ENCODE assay signal across 1 cellular context in the genomic region with DNA sequence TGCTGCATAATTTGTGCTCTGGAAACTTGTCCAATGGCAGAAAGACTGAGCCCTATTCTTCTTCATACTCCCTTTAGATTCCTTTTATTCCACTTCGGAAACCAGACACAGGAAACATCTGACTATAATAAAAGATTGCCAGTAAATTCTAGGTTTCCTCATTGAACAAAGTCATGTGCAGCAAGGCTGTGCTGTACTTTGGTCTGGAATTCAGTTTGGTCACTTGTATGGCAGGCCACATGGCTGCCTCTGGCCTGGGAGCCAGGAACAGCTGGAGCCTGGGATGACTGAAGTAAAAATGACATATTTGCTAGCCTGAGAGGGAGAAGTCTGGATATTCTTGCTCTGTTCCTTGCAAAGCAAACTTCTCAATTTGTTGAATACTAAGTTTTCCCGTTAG.
TF ChIP-seq lines count a peak whose summit lies in the region.

No MANE protein-coding gene starts in this region.

TF ChIP-seq in HepG2, 621 proteins besides CTCF, POLR2A, EP300 and RAD21 (continued from another document and continues in another):
- TF ChIP-seq, protein P1, sequence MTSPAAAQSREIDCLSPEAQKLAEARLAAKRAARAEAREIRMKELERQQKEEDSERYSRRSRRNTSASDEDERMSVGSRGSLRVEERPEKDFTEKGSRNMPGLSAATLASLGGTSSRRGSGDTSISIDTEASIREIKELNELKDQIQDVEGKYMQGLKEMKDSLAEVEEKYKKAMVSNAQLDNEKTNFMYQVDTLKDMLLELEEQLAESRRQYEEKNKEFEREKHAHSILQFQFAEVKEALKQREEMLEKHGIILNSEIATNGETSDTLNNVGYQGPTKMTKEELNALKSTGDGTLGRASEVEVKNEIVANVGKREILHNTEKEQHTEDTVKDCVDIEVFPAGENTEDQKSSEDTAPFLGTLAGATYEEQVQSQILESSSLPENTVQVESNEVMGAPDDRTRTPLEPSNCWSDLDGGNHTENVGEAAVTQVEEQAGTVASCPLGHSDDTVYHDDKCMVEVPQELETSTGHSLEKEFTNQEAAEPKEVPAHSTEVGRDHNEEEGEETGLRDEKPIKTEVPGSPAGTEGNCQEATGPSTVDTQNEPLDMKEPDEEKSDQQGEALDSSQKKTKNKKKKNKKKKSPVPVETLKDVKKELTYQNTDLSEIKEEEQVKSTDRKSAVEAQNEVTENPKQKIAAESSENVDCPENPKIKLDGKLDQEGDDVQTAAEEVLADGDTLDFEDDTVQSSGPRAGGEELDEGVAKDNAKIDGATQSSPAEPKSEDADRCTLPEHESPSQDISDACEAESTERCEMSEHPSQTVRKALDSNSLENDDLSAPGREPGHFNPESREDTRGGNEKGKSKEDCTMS (CRISPR knock-in tag; conservative IDR thresholded peaks at IDR 0.05): no peak
- TF ChIP-seq IKZF1 (IDR thresholded peaks at IDR 0.05) (no peak), CBX5 (CRISPR knock-in tag; IDR thresholded peaks at IDR 0.05; ENCODE audit: borderline replicate concordance) (no peak), HMG20B (CRISPR knock-in tag; conservative IDR thresholded peaks at IDR 0.05) (no peak), KDM6A (CRISPR knock-in tag; IDR thresholded peaks at IDR 0.05; ENCODE audit: low read depth) (no peak), ZNF207 (IDR thresholded peaks at IDR 0.05; ENCODE audit: borderline replicate concordance) (no peak), ZNF713 (CRISPR knock-in tag; IDR thresholded peaks at IDR 0.05) (no peak), MEIS1 (CRISPR knock-in tag; IDR thresholded peaks at IDR 0.05; ENCODE audit: borderline replicate concordance) (no peak), SRSF9 (IDR thresholded peaks at IDR 0.05; ENCODE audit: borderline replicate concordance, insufficient read depth, low read depth, low read length, poor library complexity, severe bottlenecking) (no peak), JUN (CRISPR knock-in tag; IDR thresholded peaks at IDR 0.05) (no peak), ZFY (CRISPR knock-in tag; IDR thresholded peaks at IDR 0.05) (peak; percentile 27; the same call in 1 of the 2 replicates), HNF4A (CRISPR knock-in tag; IDR thresholded peaks at IDR 0.05) (peak; percentile 83), NRL (CRISPR knock-in tag; IDR thresholded peaks at IDR 0.05; ENCODE audit: borderline replicate concordance) (no peak), HNF4G (IDR thresholded peaks at IDR 0.05; ENCODE audit: borderline replicate concordance, low read depth, low read length) (peak; percentile 34; the same call in 1 of the 2 replicates), HNF4G (CRISPR knock-in tag; IDR thresholded peaks at IDR 0.05; ENCODE audit: borderline replicate concordance, low read depth) (no peak), HHEX (CRISPR knock-in tag; IDR thresholded peaks at IDR 0.05) (no peak), DNMT1 (CRISPR knock-in tag; IDR thresholded peaks at IDR 0.05) (no peak), ZNF20 (CRISPR knock-in tag; IDR thresholded peaks at IDR 0.05) (no peak), TEAD2 (CRISPR knock-in tag; IDR thresholded peaks at IDR 0.05) (no peak), MZF1 (CRISPR knock-in tag; IDR thresholded peaks at IDR 0.05; ENCODE audit: borderline replicate concordance) (no peak), GATAD2A (CRISPR knock-in tag; IDR thresholded peaks at IDR 0.05) (peak; percentile 33; the same call in 1 of the 2 replicates), ZNF644 (CRISPR knock-in tag; IDR thresholded peaks at IDR 0.05; ENCODE audit: low read depth) (peak; percentile 94), NCOA1 (CRISPR knock-in tag; IDR thresholded peaks at IDR 0.05) (no peak), SAP130 (CRISPR knock-in tag; IDR thresholded peaks at IDR 0.05; ENCODE audit: low read depth) (peak; percentile 61), PRPF4 (IDR thresholded peaks at IDR 0.05; ENCODE audit: low read depth, low read length, poor library complexity, severe bottlenecking) (no peak)
- TF ChIP-seq, protein P2, sequence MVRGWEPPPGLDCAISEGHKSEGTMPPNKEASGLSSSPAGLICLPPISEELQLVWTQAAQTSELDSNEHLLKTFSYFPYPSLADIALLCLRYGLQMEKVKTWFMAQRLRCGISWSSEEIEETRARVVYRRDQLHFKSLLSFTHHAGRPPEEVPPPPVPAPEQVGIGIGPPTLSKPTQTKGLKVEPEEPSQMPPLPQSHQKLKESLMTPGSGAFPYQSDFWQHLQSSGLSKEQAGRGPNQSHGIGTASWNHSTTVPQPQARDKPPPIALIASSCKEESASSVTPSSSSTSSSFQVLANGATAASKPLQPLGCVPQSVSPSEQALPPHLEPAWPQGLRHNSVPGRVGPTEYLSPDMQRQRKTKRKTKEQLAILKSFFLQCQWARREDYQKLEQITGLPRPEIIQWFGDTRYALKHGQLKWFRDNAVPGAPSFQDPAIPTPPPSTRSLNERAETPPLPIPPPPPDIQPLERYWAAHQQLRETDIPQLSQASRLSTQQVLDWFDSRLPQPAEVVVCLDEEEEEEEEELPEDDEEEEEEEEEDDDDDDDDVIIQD (CRISPR knock-in tag; IDR thresholded peaks at IDR 0.05; ENCODE audit: low read depth): 0 out of 2 replicates have a peak, but pooled peaks have one; percentile 24
- TF ChIP-seq, protein P3, sequence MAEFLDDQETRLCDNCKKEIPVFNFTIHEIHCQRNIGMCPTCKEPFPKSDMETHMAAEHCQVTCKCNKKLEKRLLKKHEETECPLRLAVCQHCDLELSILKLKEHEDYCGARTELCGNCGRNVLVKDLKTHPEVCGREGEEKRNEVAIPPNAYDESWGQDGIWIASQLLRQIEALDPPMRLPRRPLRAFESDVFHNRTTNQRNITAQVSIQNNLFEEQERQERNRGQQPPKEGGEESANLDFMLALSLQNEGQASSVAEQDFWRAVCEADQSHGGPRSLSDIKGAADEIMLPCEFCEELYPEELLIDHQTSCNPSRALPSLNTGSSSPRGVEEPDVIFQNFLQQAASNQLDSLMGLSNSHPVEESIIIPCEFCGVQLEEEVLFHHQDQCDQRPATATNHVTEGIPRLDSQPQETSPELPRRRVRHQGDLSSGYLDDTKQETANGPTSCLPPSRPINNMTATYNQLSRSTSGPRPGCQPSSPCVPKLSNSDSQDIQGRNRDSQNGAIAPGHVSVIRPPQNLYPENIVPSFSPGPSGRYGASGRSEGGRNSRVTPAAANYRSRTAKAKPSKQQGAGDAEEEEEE (CRISPR knock-in tag; IDR thresholded peaks at IDR 0.05; ENCODE audit: borderline replicate concordance): no peak
- TF ChIP-seq, protein P4, sequence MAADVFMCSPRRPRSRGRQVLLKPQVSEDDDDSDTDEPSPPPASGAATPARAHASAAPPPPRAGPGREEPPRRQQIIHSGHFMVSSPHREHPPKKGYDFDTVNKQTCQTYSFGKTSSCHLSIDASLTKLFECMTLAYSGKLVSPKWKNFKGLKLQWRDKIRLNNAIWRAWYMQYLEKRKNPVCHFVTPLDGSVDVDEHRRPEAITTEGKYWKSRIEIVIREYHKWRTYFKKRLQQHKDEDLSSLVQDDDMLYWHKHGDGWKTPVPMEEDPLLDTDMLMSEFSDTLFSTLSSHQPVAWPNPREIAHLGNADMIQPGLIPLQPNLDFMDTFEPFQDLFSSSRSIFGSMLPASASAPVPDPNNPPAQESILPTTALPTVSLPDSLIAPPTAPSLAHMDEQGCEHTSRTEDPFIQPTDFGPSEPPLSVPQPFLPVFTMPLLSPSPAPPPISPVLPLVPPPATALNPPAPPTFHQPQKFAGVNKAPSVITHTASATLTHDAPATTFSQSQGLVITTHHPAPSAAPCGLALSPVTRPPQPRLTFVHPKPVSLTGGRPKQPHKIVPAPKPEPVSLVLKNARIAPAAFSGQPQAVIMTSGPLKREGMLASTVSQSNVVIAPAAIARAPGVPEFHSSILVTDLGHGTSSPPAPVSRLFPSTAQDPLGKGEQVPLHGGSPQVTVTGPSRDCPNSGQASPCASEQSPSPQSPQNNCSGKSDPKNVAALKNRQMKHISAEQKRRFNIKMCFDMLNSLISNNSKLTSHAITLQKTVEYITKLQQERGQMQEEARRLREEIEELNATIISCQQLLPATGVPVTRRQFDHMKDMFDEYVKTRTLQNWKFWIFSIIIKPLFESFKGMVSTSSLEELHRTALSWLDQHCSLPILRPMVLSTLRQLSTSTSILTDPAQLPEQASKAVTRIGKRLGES (CRISPR knock-in tag; IDR thresholded peaks at IDR 0.05; ENCODE audit: borderline replicate concordance): no peak
- TF ChIP-seq, protein P5, sequence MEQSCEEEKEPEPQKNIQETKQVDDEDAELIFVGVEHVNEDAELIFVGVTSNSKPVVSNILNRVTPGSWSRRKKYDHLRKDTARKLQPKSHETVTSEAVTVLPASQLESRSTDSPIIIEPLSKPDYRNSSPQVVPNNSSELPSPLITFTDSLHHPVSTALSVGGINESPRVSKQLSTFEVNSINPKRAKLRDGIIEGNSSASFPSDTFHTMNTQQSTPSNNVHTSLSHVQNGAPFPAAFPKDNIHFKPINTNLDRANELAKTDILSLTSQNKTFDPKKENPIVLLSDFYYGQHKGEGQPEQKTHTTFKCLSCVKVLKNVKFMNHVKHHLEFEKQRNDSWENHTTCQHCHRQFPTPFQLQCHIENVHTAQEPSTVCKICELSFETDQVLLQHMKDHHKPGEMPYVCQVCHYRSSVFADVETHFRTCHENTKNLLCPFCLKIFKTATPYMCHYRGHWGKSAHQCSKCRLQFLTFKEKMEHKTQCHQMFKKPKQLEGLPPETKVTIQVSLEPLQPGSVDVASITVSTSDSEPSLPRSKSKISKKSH (CRISPR knock-in tag; IDR thresholded peaks at IDR 0.05; ENCODE audit: borderline replicate concordance): no peak
- TF ChIP-seq, protein P6, sequence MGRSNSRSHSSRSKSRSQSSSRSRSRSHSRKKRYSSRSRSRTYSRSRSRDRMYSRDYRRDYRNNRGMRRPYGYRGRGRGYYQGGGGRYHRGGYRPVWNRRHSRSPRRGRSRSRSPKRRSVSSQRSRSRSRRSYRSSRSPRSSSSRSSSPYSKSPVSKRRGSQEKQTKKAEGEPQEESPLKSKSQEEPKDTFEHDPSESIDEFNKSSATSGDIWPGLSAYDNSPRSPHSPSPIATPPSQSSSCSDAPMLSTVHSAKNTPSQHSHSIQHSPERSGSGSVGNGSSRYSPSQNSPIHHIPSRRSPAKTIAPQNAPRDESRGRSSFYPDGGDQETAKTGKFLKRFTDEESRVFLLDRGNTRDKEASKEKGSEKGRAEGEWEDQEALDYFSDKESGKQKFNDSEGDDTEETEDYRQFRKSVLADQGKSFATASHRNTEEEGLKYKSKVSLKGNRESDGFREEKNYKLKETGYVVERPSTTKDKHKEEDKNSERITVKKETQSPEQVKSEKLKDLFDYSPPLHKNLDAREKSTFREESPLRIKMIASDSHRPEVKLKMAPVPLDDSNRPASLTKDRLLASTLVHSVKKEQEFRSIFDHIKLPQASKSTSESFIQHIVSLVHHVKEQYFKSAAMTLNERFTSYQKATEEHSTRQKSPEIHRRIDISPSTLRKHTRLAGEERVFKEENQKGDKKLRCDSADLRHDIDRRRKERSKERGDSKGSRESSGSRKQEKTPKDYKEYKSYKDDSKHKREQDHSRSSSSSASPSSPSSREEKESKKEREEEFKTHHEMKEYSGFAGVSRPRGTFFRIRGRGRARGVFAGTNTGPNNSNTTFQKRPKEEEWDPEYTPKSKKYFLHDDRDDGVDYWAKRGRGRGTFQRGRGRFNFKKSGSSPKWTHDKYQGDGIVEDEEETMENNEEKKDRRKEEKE (IDR thresholded peaks at IDR 0.05): no peak
- TF ChIP-seq, protein P7, sequence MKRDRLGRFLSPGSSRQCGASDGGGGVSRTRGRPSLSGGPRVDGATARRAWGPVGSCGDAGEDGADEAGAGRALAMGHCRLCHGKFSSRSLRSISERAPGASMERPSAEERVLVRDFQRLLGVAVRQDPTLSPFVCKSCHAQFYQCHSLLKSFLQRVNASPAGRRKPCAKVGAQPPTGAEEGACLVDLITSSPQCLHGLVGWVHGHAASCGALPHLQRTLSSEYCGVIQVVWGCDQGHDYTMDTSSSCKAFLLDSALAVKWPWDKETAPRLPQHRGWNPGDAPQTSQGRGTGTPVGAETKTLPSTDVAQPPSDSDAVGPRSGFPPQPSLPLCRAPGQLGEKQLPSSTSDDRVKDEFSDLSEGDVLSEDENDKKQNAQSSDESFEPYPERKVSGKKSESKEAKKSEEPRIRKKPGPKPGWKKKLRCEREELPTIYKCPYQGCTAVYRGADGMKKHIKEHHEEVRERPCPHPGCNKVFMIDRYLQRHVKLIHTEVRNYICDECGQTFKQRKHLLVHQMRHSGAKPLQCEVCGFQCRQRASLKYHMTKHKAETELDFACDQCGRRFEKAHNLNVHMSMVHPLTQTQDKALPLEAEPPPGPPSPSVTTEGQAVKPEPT (CRISPR knock-in tag; IDR thresholded peaks at IDR 0.05; ENCODE audit: low read depth): no peak
- TF ChIP-seq, protein P8, sequence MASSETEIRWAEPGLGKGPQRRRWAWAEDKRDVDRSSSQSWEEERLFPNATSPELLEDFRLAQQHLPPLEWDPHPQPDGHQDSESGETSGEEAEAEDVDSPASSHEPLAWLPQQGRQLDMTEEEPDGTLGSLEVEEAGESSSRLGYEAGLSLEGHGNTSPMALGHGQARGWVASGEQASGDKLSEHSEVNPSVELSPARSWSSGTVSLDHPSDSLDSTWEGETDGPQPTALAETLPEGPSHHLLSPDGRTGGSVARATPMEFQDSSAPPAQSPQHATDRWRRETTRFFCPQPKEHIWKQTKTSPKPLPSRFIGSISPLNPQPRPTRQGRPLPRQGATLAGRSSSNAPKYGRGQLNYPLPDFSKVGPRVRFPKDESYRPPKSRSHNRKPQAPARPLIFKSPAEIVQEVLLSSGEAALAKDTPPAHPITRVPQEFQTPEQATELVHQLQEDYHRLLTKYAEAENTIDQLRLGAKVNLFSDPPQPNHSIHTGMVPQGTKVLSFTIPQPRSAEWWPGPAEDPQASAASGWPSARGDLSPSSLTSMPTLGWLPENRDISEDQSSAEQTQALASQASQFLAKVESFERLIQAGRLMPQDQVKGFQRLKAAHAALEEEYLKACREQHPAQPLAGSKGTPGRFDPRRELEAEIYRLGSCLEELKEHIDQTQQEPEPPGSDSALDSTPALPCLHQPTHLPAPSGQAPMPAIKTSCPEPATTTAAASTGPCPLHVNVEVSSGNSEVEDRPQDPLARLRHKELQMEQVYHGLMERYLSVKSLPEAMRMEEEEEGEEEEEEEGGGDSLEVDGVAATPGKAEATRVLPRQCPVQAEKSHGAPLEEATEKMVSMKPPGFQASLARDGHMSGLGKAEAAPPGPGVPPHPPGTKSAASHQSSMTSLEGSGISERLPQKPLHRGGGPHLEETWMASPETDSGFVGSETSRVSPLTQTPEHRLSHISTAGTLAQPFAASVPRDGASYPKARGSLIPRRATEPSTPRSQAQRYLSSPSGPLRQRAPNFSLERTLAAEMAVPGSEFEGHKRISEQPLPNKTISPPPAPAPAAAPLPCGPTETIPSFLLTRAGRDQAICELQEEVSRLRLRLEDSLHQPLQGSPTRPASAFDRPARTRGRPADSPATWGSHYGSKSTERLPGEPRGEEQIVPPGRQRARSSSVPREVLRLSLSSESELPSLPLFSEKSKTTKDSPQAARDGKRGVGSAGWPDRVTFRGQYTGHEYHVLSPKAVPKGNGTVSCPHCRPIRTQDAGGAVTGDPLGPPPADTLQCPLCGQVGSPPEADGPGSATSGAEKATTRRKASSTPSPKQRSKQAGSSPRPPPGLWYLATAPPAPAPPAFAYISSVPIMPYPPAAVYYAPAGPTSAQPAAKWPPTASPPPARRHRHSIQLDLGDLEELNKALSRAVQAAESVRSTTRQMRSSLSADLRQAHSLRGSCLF (CRISPR knock-in tag; IDR thresholded peaks at IDR 0.05; ENCODE audit: borderline replicate concordance): no peak
- TF ChIP-seq, protein P9, sequence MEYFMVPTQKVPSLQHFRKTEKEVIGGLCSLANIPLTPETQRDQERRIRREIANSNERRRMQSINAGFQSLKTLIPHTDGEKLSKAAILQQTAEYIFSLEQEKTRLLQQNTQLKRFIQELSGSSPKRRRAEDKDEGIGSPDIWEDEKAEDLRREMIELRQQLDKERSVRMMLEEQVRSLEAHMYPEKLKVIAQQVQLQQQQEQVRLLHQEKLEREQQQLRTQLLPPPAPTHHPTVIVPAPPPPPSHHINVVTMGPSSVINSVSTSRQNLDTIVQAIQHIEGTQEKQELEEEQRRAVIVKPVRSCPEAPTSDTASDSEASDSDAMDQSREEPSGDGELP (IDR thresholded peaks at IDR 0.05; ENCODE audit: borderline replicate concordance, low read depth): peak; percentile 86
